18 cellular contexts compared by ENCODE assay signal in genomic region chr18:32750328-32750727, GRCh38. TPM values are rescaled to one million over a fixed set of nuclear protein-coding genes. Genes with fewer than 3 reads are reported as not detected.
DNase-seq lines count a peak whose midpoint lies in the region; ATAC-seq and TF ChIP-seq lines count a peak whose summit lies in the region.
"Had no signal": no experiment of that assay in that cellular context is flagged by ENCODE, and none has a peak within 500 bp of the region (broad histone marks: within the 10 kb centered on the region; RNA-seq: fewer than 3 reads in every experiment).

No MANE protein-coding gene starts in this region.

- intact Hi-C loops in Right ventricle myocardium superior (cut with DNase I): no loop called here

- H3K9me3 Mint-ChIP-seq in glutamatergic neuron (ENCODE audit: unreplicated experiment): no peaks in the 10 kb centered on the region
- H3K9me3 Mint-ChIP-seq in stimulated activated memory B cell treated with anti-CD40 and anti-IgM and Interleukin-4, amounts not matched to agents 10 μg/mL and 1 μg/mL and 100 μg/mL, for 72 hours: no peaks in the 10 kb centered on the region

- ATAC-seq in stimulated activated memory B cell treated with anti-CD40 and anti-IgM and Interleukin-4, amounts not matched to agents 10 μg/mL and 1 μg/mL and 100 μg/mL, for 72 hours: no peak
- ATAC-seq in Right ventricle myocardium superior (ENCODE audit: poor library complexity) (no peak), GM21717 (IDR thresholded peaks at IDR 0.05; ENCODE audit: unreplicated experiment) (no peak)

- H3K27me3 Mint-ChIP-seq in glutamatergic neuron (ENCODE audit: unreplicated experiment): peaks cover 2% of the 10 kb centered on the region
- no peaks in the 10 kb centered on the region for H3K27me3 Mint-ChIP-seq in stimulated activated memory B cell treated with anti-CD40 and anti-IgM and Interleukin-4, amounts not matched to agents 10 μg/mL and 1 μg/mL and 100 μg/mL, for 72 hours

- no peak for TF ChIP-seq CTCF in glutamatergic neuron (IDR thresholded peaks at IDR 0.05; ENCODE audit: partially characterized antibody, unreplicated experiment)

- DNase-seq in glutamatergic neuron: no peak
- peak; percentile 37 for DNase-seq in middle frontal gyrus (ENCODE audit: extremely low spot score, low spot score)
- no peak for DNase-seq in Right ventricle myocardium superior
- DNase-seq in NCI-H2029 (lab: John Stamatoyannopoulos, UW): no peak
- no peak for DNase-seq in iPS-NIHi7 (ENCODE audit: extremely low spot score)
- DNase-seq: 8988T; ACHN; BE2C; C1 segment of cervical spinal cord; CD4-positive, alpha-beta memory T cell; CD4-positive, CD25-positive, alpha-beta regulatory T cell; CD8-positive, alpha-beta memory T cell; COR-L47; DMS79 treated with DMSO at 0.1 percent for 48 hours; GF-D8 had no signal

- H3K27ac Mint-ChIP-seq in glutamatergic neuron (ENCODE audit: unreplicated experiment): peak overlapping the region; percentile 1
- peak overlapping the region; percentile 18 for H3K27ac Mint-ChIP-seq in stimulated activated memory B cell treated with anti-CD40 and anti-IgM and Interleukin-4, amounts not matched to agents 10 μg/mL and 1 μg/mL and 100 μg/mL, for 72 hours
- H3K27ac Mint-ChIP-seq: CD14-positive monocyte; CD4-positive, alpha-beta memory T cell; CD4-positive, CD25-positive, alpha-beta regulatory T cell; CD8-positive, alpha-beta memory T cell had no signal

- H3K36me3 Mint-ChIP-seq in glutamatergic neuron (ENCODE audit: unreplicated experiment): no peaks in the 10 kb centered on the region
- H3K36me3 Mint-ChIP-seq in stimulated activated memory B cell treated with anti-CD40 and anti-IgM and Interleukin-4, amounts not matched to agents 10 μg/mL and 1 μg/mL and 100 μg/mL, for 72 hours: peaks cover 26% of the 10 kb centered on the region
- H3K36me3 Mint-ChIP-seq: CD14-positive monocyte; CD4-positive, alpha-beta memory T cell; CD4-positive, CD25-positive, alpha-beta regulatory T cell; CD8-positive, alpha-beta memory T cell had no signal

- H3K4me1 Mint-ChIP-seq in glutamatergic neuron (ENCODE audit: low read depth, unreplicated experiment): peaks cover 6% of the 10 kb centered on the region
- H3K4me1 Mint-ChIP-seq in stimulated activated memory B cell treated with anti-CD40 and anti-IgM and Interleukin-4, amounts not matched to agents 10 μg/mL and 1 μg/mL and 100 μg/mL, for 72 hours: peaks cover 39% of the 10 kb centered on the region
- H3K4me1 Mint-ChIP-seq: CD14-positive monocyte; CD4-positive, alpha-beta memory T cell; CD4-positive, CD25-positive, alpha-beta regulatory T cell; CD8-positive, alpha-beta memory T cell had no signal

- no peak overlapping the region for H3K4me3 Mint-ChIP-seq in glutamatergic neuron (ENCODE audit: unreplicated experiment)
- no peak overlapping the region for H3K4me3 Mint-ChIP-seq in stimulated activated memory B cell treated with anti-CD40 and anti-IgM and Interleukin-4, amounts not matched to agents 10 μg/mL and 1 μg/mL and 100 μg/mL, for 72 hours
- H3K4me3 Mint-ChIP-seq: CD14-positive monocyte; CD4-positive, alpha-beta memory T cell; CD4-positive, CD25-positive, alpha-beta regulatory T cell; CD8-positive, alpha-beta memory T cell had no signal

RNA-seq across cellular contexts. Expression of gene KLHL14, which starts 22.5 kb away (rescaled TPM):
- total RNA-seq in glutamatergic neuron (ENCODE audit: unreplicated experiment): not detected
- not detected for total RNA-seq in Right ventricle myocardium superior
- total RNA-seq: CD4-positive, alpha-beta memory T cell; CD4-positive, CD25-positive, alpha-beta regulatory T cell; CD8-positive, alpha-beta memory T cell had no signal
